In genomic region chr2:11505652-11506610, GRCh38 we compare ENCODE assay signal across 1 cellular context.
TF ChIP-seq lines count a peak whose summit lies in the region.

No MANE protein-coding gene starts in this region.

TF ChIP-seq in HepG2, 621 proteins besides CTCF, POLR2A, EP300 and RAD21 (continued from another document and continues in another):
- TF ChIP-seq, protein P1, sequence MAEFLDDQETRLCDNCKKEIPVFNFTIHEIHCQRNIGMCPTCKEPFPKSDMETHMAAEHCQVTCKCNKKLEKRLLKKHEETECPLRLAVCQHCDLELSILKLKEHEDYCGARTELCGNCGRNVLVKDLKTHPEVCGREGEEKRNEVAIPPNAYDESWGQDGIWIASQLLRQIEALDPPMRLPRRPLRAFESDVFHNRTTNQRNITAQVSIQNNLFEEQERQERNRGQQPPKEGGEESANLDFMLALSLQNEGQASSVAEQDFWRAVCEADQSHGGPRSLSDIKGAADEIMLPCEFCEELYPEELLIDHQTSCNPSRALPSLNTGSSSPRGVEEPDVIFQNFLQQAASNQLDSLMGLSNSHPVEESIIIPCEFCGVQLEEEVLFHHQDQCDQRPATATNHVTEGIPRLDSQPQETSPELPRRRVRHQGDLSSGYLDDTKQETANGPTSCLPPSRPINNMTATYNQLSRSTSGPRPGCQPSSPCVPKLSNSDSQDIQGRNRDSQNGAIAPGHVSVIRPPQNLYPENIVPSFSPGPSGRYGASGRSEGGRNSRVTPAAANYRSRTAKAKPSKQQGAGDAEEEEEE (CRISPR knock-in tag; IDR thresholded peaks at IDR 0.05; ENCODE audit: borderline replicate concordance) = peak; percentile 89; the same call in 1 of the 2 replicates
- no peak for TF ChIP-seq TEAD2 (CRISPR knock-in tag; IDR thresholded peaks at IDR 0.05)
- TF ChIP-seq RFXANK (CRISPR knock-in tag; IDR thresholded peaks at IDR 0.05) = no peak
- no peak for TF ChIP-seq PLRG1 (conservative IDR thresholded peaks at IDR 0.05)
- no peak for TF ChIP-seq ZNF850 (CRISPR knock-in tag; conservative IDR thresholded peaks at IDR 0.05)
- TF ChIP-seq DZIP1 (CRISPR knock-in tag; IDR thresholded peaks at IDR 0.05) = no peak
- no peak for TF ChIP-seq ZNF484 (CRISPR knock-in tag; IDR thresholded peaks at IDR 0.05; ENCODE audit: borderline replicate concordance, low read depth)
- TF ChIP-seq, protein P2, sequence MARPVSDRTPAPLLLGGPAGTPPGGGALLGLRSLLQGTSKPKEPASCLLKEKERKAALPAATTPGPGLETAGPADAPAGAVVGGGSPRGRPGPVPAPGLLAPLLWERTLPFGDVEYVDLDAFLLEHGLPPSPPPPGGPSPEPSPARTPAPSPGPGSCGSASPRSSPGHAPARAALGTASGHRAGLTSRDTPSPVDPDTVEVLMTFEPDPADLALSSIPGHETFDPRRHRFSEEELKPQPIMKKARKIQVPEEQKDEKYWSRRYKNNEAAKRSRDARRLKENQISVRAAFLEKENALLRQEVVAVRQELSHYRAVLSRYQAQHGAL (CRISPR knock-in tag; IDR thresholded peaks at IDR 0.05; ENCODE audit: not compliant biosample characterization) = no peak
- TF ChIP-seq FOXP1 (IDR thresholded peaks at IDR 0.05) = peak; percentile 96
- peak; percentile 98 for TF ChIP-seq FOXP1 (CRISPR knock-in tag; IDR thresholded peaks at IDR 0.05)
- TF ChIP-seq HMGXB4 (CRISPR knock-in tag; IDR thresholded peaks at IDR 0.05; ENCODE audit: borderline replicate concordance in 1 of 2, low read depth in 1 of 2) = peak; percentile 59 to 77; a peak in 3 of 4 replicates
- TF ChIP-seq, protein P3, sequence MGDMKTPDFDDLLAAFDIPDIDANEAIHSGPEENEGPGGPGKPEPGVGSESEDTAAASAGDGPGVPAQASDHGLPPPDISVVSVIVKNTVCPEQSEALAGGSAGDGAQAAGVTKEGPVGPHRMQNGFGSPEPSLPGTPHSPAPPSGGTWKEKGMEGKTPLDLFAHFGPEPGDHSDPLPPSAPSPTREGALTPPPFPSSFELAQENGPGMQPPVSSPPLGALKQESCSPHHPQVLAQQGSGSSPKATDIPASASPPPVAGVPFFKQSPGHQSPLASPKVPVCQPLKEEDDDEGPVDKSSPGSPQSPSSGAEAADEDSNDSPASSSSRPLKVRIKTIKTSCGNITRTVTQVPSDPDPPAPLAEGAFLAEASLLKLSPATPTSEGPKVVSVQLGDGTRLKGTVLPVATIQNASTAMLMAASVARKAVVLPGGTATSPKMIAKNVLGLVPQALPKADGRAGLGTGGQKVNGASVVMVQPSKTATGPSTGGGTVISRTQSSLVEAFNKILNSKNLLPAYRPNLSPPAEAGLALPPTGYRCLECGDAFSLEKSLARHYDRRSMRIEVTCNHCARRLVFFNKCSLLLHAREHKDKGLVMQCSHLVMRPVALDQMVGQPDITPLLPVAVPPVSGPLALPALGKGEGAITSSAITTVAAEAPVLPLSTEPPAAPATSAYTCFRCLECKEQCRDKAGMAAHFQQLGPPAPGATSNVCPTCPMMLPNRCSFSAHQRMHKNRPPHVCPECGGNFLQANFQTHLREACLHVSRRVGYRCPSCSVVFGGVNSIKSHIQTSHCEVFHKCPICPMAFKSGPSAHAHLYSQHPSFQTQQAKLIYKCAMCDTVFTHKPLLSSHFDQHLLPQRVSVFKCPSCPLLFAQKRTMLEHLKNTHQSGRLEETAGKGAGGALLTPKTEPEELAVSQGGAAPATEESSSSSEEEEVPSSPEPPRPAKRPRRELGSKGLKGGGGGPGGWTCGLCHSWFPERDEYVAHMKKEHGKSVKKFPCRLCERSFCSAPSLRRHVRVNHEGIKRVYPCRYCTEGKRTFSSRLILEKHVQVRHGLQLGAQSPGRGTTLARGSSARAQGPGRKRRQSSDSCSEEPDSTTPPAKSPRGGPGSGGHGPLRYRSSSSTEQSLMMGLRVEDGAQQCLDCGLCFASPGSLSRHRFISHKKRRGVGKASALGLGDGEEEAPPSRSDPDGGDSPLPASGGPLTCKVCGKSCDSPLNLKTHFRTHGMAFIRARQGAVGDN (CRISPR knock-in tag; IDR thresholded peaks at IDR 0.05) = no peak; the same call in 1 of the 2 replicates
- TF ChIP-seq, protein P4, sequence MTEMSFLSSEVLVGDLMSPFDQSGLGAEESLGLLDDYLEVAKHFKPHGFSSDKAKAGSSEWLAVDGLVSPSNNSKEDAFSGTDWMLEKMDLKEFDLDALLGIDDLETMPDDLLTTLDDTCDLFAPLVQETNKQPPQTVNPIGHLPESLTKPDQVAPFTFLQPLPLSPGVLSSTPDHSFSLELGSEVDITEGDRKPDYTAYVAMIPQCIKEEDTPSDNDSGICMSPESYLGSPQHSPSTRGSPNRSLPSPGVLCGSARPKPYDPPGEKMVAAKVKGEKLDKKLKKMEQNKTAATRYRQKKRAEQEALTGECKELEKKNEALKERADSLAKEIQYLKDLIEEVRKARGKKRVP (CRISPR knock-in tag; IDR thresholded peaks at IDR 0.05) = peak in 1 of 2 experiments; percentile 89; a peak in 2 of 4 replicates
- no peak for TF ChIP-seq SOX6 (IDR thresholded peaks at IDR 0.05)
- TF ChIP-seq SOX6 (CRISPR knock-in tag; IDR thresholded peaks at IDR 0.05) = peak; percentile 95
- TF ChIP-seq ZNF644 (CRISPR knock-in tag; IDR thresholded peaks at IDR 0.05; ENCODE audit: low read depth) = peak; percentile 50; the same call in 1 of the 2 replicates
- TF ChIP-seq NFAT5 (CRISPR knock-in tag; IDR thresholded peaks at IDR 0.05) = no peak
- no peak for TF ChIP-seq MAF1 (CRISPR knock-in tag; IDR thresholded peaks at IDR 0.05; ENCODE audit: borderline replicate concordance)
- peak; percentile 55 for TF ChIP-seq CEBPG (CRISPR knock-in tag; IDR thresholded peaks at IDR 0.05)
- TF ChIP-seq, protein P5, sequence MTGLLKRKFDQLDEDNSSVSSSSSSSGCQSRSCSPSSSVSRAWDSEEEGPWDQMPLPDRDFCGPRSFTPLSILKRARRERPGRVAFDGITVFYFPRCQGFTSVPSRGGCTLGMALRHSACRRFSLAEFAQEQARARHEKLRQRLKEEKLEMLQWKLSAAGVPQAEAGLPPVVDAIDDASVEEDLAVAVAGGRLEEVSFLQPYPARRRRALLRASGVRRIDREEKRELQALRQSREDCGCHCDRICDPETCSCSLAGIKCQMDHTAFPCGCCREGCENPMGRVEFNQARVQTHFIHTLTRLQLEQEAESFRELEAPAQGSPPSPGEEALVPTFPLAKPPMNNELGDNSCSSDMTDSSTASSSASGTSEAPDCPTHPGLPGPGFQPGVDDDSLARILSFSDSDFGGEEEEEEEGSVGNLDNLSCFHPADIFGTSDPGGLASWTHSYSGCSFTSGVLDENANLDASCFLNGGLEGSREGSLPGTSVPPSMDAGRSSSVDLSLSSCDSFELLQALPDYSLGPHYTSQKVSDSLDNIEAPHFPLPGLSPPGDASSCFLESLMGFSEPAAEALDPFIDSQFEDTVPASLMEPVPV (CRISPR knock-in tag; IDR thresholded peaks at IDR 0.05) = 0 out of 2 replicates have a peak, but pooled peaks have one; percentile 59
- TF ChIP-seq SRY (CRISPR knock-in tag; IDR thresholded peaks at IDR 0.05) = no peak
- TF ChIP-seq ZNF660 (CRISPR knock-in tag; IDR thresholded peaks at IDR 0.05; ENCODE audit: borderline replicate concordance, low read depth) = no peak
- peak; percentile 30; the same call in 1 of the 2 replicates for TF ChIP-seq ZSCAN21 (CRISPR knock-in tag; IDR thresholded peaks at IDR 0.05; ENCODE audit: borderline replicate concordance)
- peak; percentile 21; the same call in 1 of the 2 replicates for TF ChIP-seq STAG1 (CRISPR knock-in tag; IDR thresholded peaks at IDR 0.05)
- 0 out of 2 replicates have a peak, but pooled peaks have one; percentile 46 for TF ChIP-seq ZHX2 (IDR thresholded peaks at IDR 0.05; ENCODE audit: low read depth)
- TF ChIP-seq ZHX2 (CRISPR knock-in tag; IDR thresholded peaks at IDR 0.05; ENCODE audit: borderline replicate concordance) = no peak; the same call in 1 of the 2 replicates
